8 cellular contexts compared by ENCODE assay signal in the genomic region with DNA sequence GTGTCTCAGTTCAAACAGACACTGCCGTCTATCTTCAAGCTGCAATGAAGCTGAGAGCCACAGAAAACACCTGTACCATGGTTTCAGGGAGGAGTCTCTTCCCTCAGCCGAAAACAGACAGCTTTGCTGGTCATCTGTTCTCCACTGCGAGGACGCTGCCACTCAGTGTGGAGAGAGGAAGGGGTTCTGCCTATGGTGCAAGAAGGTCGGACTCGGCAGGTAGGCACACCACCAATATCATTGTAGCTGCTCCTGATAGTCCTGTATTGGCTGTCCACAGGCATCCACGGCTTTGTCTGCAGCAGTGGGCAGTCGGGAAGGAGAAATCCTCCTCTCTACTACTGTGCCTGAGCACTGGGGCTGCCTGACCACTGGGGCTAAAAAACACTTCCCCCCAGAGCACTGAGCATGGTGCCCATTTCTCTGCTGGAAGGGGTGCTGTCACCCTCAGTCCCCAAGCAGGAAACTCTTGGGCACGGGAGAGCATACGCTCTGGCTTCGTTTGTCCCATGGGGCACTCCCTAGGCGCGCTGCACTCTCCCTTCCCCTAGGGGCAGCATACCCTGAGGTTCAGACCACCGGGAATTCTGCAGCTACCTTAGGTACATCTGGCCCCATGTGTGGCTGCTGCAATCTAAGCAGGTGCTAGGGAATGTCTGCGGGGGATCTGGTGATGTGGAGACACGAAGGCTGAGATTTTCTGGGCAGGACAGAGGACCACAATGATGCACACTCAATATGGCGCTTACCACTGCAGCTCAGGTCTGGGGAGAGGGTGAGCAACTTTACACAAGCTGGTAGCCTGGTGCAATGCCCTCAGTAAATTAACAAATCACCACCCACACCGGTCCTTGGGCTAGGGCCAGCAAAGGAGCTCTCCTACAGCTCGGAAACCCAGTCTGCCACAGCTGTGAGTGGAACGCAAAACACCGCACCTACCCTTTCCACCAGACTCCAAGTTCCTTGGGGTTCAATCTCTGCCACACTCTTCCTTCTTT.
DNase-seq lines count a peak whose midpoint lies in the region; TF ChIP-seq lines count a peak whose summit lies in the region.

No MANE protein-coding gene starts in this region.

- H3K27ac ChIP-seq in HEK293 (ENCODE audit: extremely low read depth, low read depth, low read length) = no peak overlapping the region
- H3K27ac ChIP-seq in coronary artery = no peak overlapping the region
- H3K27ac ChIP-seq in ovary = no peak overlapping the region
- no peak overlapping the region for H3K27ac ChIP-seq in GM23248

- H2AFZ ChIP-seq in GM23248 = no peak overlapping the region

- intact Hi-C loops in ovary (cut with DNase I) = loop anchor here in 1 of 4 donors (10.0 kb wide), 1 partner anchor 1329 kb away; no protein-coding TSS in a partner anchor

- H3F3A ChIP-seq in GM23248 (ENCODE audit: insufficient read depth) = no peaks in the 10 kb centered on the region

- TF ChIP-seq EP300 in ovary (IDR thresholded peaks at IDR 0.05) = no peak

- H4K20me1 ChIP-seq in GM23248 (ENCODE audit: insufficient read depth) = no peaks in the 10 kb centered on the region

- no peaks in the 10 kb centered on the region for H3K9me3 ChIP-seq in HEK293 (ENCODE audit: control insufficient read depth, insufficient read depth, low read depth, low read length)
- H3K9me3 ChIP-seq in ovary = no peaks in the 10 kb centered on the region
- no peaks in the 10 kb centered on the region for H3K9me3 ChIP-seq in GM23248 (ENCODE audit: low read depth)

- no peak overlapping the region for H3K4me2 ChIP-seq in GM23248 (ENCODE audit: unreplicated experiment)

- TF ChIP-seq CTCF in HEK293 (tag by site-specific recombination; IDR thresholded peaks at IDR 0.05) (peak; percentile 39; the same call in 1 of the 2 replicates), coronary artery (IDR thresholded peaks at IDR 0.05) (no peak), ovary (IDR thresholded peaks at IDR 0.05) (no peak)

- CTCF ChIA-PET in HEK293 (lab: Yijun Ruan, JAX) = interaction anchor here (0.5 to 2.2 kb wide), 40 partner anchors 9 to 1336 kb away, joined by 3 to 12 read pairs (median 4); no protein-coding TSS in a partner anchor

- H3K9ac ChIP-seq in GM23248 = no peak overlapping the region

- no peaks in the 10 kb centered on the region for H3K9me2 ChIP-seq in GM23248 (ENCODE audit: insufficient read depth)

- DNase-seq in NCI-H82 (lab: John Stamatoyannopoulos, UW) (peak; percentile 7), NCI-H82 treated with DMSO at 0.1 percent for 48 hours (lab: John Stamatoyannopoulos, UW; ENCODE audit: unreplicated experiment) (no peak), NCI-H2081 (lab: John Stamatoyannopoulos, UW) (peak; percentile 42 to 64), coronary artery (ENCODE audit: low spot score) (no peak), ovary (peak in 1 of 5 donors; percentile 31), NCI-H1105 (lab: John Stamatoyannopoulos, UW) (no peak), GM23248 (no peak)

- H3K4me3 ChIP-seq in HEK293 (ENCODE audit: low read depth, low read length) (no peak overlapping the region), coronary artery (peak overlapping the region; percentile 16), ovary (peak overlapping the region; percentile 5), GM23248 (no peak overlapping the region)

- H3K4me1 ChIP-seq in HEK293 (ENCODE audit: control insufficient read depth, insufficient read depth, low read length) (no peaks in the 10 kb centered on the region), ovary (ENCODE audit: insufficient read depth) (no peaks in the 10 kb centered on the region), GM23248 (ENCODE audit: insufficient read depth) (no peaks in the 10 kb centered on the region)

- 64 to 80% (median 76%) methylated on average over 21 of the region's 21 CpGs for WGBS in ovary, 3 donors
- WGBS in GM23248 (ENCODE audit: low coverage in 1 of 2, low lambda C conversion rate in 2 of 2, missing lambda C conversion rate in 2 of 2), 2 experiments = 69 to 74% methylated on average over 21 of the region's 21 CpGs

- H3K27me3 ChIP-seq in ovary (no peaks in the 10 kb centered on the region), GM23248 (replicated peaks; ENCODE audit: insufficient read depth) (no peaks in the 10 kb centered on the region)

- H3K79me2 ChIP-seq in GM23248 (ENCODE audit: insufficient read depth) = no peaks in the 10 kb centered on the region

- POLR2A ChIA-PET in HEK293 (lab: Yijun Ruan, JAX) = no interaction called here

- TF ChIP-seq POLR2A in ovary (IDR thresholded peaks at IDR 0.05) = no peak

- H3K36me3 ChIP-seq in HEK293 (ENCODE audit: control insufficient read depth in 2 of 2, insufficient read depth in 1 of 2, low read length in 2 of 2) (no peaks in the 10 kb centered on the region), ovary (no peaks in the 10 kb centered on the region), GM23248 (ENCODE audit: low read depth) (no peaks in the 10 kb centered on the region)

- in situ Hi-C loops in GM23248 (cut with MboI) = no loop called here

TF ChIP-seq in HEK293, 187 proteins besides CTCF, POLR2A, EP300 and RAD21:
- TF ChIP-seq, protein P1, sequence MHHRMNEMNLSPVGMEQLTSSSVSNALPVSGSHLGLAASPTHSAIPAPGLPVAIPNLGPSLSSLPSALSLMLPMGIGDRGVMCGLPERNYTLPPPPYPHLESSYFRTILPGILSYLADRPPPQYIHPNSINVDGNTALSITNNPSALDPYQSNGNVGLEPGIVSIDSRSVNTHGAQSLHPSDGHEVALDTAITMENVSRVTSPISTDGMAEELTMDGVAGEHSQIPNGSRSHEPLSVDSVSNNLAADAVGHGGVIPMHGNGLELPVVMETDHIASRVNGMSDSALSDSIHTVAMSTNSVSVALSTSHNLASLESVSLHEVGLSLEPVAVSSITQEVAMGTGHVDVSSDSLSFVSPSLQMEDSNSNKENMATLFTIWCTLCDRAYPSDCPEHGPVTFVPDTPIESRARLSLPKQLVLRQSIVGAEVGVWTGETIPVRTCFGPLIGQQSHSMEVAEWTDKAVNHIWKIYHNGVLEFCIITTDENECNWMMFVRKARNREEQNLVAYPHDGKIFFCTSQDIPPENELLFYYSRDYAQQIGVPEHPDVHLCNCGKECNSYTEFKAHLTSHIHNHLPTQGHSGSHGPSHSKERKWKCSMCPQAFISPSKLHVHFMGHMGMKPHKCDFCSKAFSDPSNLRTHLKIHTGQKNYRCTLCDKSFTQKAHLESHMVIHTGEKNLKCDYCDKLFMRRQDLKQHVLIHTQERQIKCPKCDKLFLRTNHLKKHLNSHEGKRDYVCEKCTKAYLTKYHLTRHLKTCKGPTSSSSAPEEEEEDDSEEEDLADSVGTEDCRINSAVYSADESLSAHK (tag by site-specific recombination; IDR thresholded peaks at IDR 0.05) = no peak
- no peak for TF ChIP-seq ZNF112 (tag by site-specific recombination; IDR thresholded peaks at IDR 0.05)
- no peak for TF ChIP-seq ZNF785 (tag by site-specific recombination; IDR thresholded peaks at IDR 0.05)
- no peak for TF ChIP-seq KLF8 (tag by site-specific recombination; IDR thresholded peaks at IDR 0.05)
- no peak for TF ChIP-seq ZNF169 (tag by site-specific recombination; IDR thresholded peaks at IDR 0.05)
- no peak for TF ChIP-seq ZNF433 (tag by site-specific recombination; IDR thresholded peaks at IDR 0.05; ENCODE audit: low read depth)
- TF ChIP-seq GLIS1 (tag by site-specific recombination; IDR thresholded peaks at IDR 0.05) = no peak
- TF ChIP-seq REPIN1 (tag by site-specific recombination; IDR thresholded peaks at IDR 0.05; ENCODE audit: low read depth) = no peak
- TF ChIP-seq YY2 (tag by site-specific recombination; IDR thresholded peaks at IDR 0.05) = no peak
- no peak for TF ChIP-seq ZNF341 (tag by site-specific recombination; IDR thresholded peaks at IDR 0.05; ENCODE audit: low read depth)
- TF ChIP-seq BCL11B (tag by site-specific recombination; IDR thresholded peaks at IDR 0.05; ENCODE audit: low read depth) = no peak
- TF ChIP-seq ZNF654 (tag by site-specific recombination; IDR thresholded peaks at IDR 0.05; ENCODE audit: low read depth) = no peak
- no peak for TF ChIP-seq SALL2 (tag by site-specific recombination; IDR thresholded peaks at IDR 0.05; ENCODE audit: borderline replicate concordance)
- TF ChIP-seq ZNF610 (tag by site-specific recombination; IDR thresholded peaks at IDR 0.05; ENCODE audit: borderline replicate concordance) = no peak

Comparison
In these comparisons a context has a peak if more than half of its experiments do, and no peak if none do; other contexts are left out.
1. DNase-seq: peak in NCI-H82 (single experiment) and NCI-H2081 (2 of 2); none in NCI-H82 treated with DMSO at 0.1 percent for 48 hours (single experiment), coronary artery (single experiment), NCI-H1105 (single experiment) and GM23248 (single experiment).
2. H3K4me3 ChIP-seq: peak in coronary artery (single experiment) and ovary (single experiment); none in HEK293 (single experiment) and GM23248 (single experiment).